23 cellular contexts compared by ENCODE assay signal in genomic region chr5:146716636-146717035, GRCh38.
A peak's percentile ranks its signal among the peaks of the same experiment; 100 is the strongest.
DNase-seq lines count a peak whose midpoint lies in the region; ATAC-seq, FAIRE-seq and TF ChIP-seq lines count a peak whose summit lies in the region.
"Had no signal": no experiment of that assay in that cellular context is flagged by ENCODE, and none has a peak within 500 bp of the region (broad histone marks: within the 10 kb centered on the region; RNA-seq: fewer than 3 reads in every experiment).

No MANE protein-coding gene starts in this region.

- H3K4me1 ChIP-seq in MM.1S (ENCODE audit: low read length): no peaks in the 10 kb centered on the region
- H3K4me1 ChIP-seq: SJSA1 had no signal

- no peak overlapping the region for H3K4me2 ChIP-seq in MM.1S (ENCODE audit: low read depth, low read length)
- H3K4me2 ChIP-seq: GM23338, KMS-11, PC-9 had no signal

- H3K79me2 ChIP-seq in MM.1S (ENCODE audit: low read length): no peaks in the 10 kb centered on the region

- no peaks in the 10 kb centered on the region for H3K9me3 ChIP-seq in MM.1S (replicated peaks; ENCODE audit: insufficient read depth, low read length)
- H3K9me3 ChIP-seq: SJSA1 had no signal

- H4K20me1 ChIP-seq in MM.1S (ENCODE audit: insufficient read depth, low read length): no peaks in the 10 kb centered on the region

- H3K4me3 ChIP-seq in bronchial epithelial cell (ENCODE audit: low read depth, low read length) (no peak overlapping the region), MM.1S (ENCODE audit: low read length) (no peak overlapping the region)
- H3K4me3 ChIP-seq: GM23338, PC-9, SJSA1 had no signal

- no peak for TF ChIP-seq CTCF in bronchial epithelial cell (IDR thresholded peaks at IDR 0.05; ENCODE audit: insufficient read depth, low read length, severe bottlenecking)
- no peak for TF ChIP-seq CTCF in MM.1S (IDR thresholded peaks at IDR 0.05; ENCODE audit: low read length)

- DNase-seq in RCC 7860 (ENCODE audit: low spot score) (no peak), bronchial epithelial cell (ENCODE audit: low read depth) (peak; percentile 38), iris pigment epithelial cell (ENCODE audit: low read depth) (peak; percentile 45), MM.1S (no peak), GM12892 (ENCODE audit: insufficient read length) (no peak)
- DNase-seq: C1 segment of cervical spinal cord; CD4-positive, alpha-beta memory T cell; COR-L47; DMS53; H9; HFFc6; NCI-H1092; NCI-H1436; NCI-H187 treated with DMSO at 0.1 percent for 48 hours; NCI-H526 treated with DMSO at 0.1 percent for 48 hours; PC-9; Right ventricle myocardium superior; RPMI8226 had no signal

- no peaks in the 10 kb centered on the region for H3F3A ChIP-seq in MM.1S (ENCODE audit: insufficient read depth, low read length)

- no peaks in the 10 kb centered on the region for H3K9me2 ChIP-seq in MM.1S (replicated peaks; ENCODE audit: insufficient read depth, low read length)

- no peaks in the 10 kb centered on the region for H3K36me3 ChIP-seq in bronchial epithelial cell (ENCODE audit: control insufficient read depth, insufficient read depth, low read length)
- H3K36me3 ChIP-seq in MM.1S (replicated peaks; ENCODE audit: insufficient read depth, low read length): no peaks in the 10 kb centered on the region
- H3K36me3 ChIP-seq: SJSA1 had no signal

- H3K27ac ChIP-seq in MM.1S (ENCODE audit: low read length): no peak overlapping the region
- H3K27ac ChIP-seq: KMS-11, PC-9, SJSA1 had no signal

- H2AFZ ChIP-seq in MM.1S (ENCODE audit: low read length): no peak overlapping the region
- H2AFZ ChIP-seq: GM23338, PC-9 had no signal

- FAIRE-seq in RCC 7860 (lab: Jason Lieb, UNC) (peak; percentile 49), bronchial epithelial cell (lab: Jason Lieb, UNC) (no peak), GM12892 (lab: Jason Lieb, UNC) (no peak)

- peaks cover 1% of the 10 kb centered on the region for H3K27me3 ChIP-seq in bronchial epithelial cell (ENCODE audit: control insufficient read depth, insufficient read depth, low read length)
- no peaks in the 10 kb centered on the region for H3K27me3 ChIP-seq in MM.1S (replicated peaks; ENCODE audit: insufficient read depth, low read length)

- no peak for TF ChIP-seq POLR2A in GM12892 (IDR thresholded peaks at IDR 0.05; ENCODE audit: low read depth, low read length)

- ATAC-seq in HG02970 (IDR thresholded peaks at IDR 0.05; ENCODE audit: low FRiP score, unreplicated experiment): no peak
- no peak for ATAC-seq in GM19351 (IDR thresholded peaks at IDR 0.05; ENCODE audit: unreplicated experiment)
- ATAC-seq: GM23338 had no signal

- H3K9ac ChIP-seq in MM.1S (ENCODE audit: low read length): no peak overlapping the region
- H3K9ac ChIP-seq: KMS-11 had no signal

Comparison
In these comparisons a context has a peak if more than half of its experiments do, and no peak if none do; other contexts are left out.
1. DNase-seq: peak in bronchial epithelial cell (single experiment) and iris pigment epithelial cell (single experiment); none in RCC 7860 (single experiment), MM.1S (single experiment) and GM12892 (single experiment).